Comparison of ENCODE assay signal across 16 cellular contexts in genomic region chr12:9387450-9387849, GRCh38.
"Had no signal": no experiment of that assay in that cellular context is flagged by ENCODE, and none has a peak within 500 bp of the region (broad histone marks: within the 10 kb centered on the region; RNA-seq: fewer than 3 reads in every experiment).

No MANE protein-coding gene starts in this region.

- H3K27ac ChIP-seq: brain microvascular endothelial cell, foreskin keratinocyte, right atrium auricular region, tibial nerve, uterus had no signal

- H3K9me3 Mint-ChIP-seq: activated CD4-positive, alpha-beta T cell treated with anti-CD3 and anti-CD28 coated beads, Interleukin-2, amount 10 ng/mL, durations not matched to agents 7 days and 5 days; central memory CD8-positive, alpha-beta T cell had no signal

- H3K4me1 ChIP-seq: foreskin keratinocyte, right atrium auricular region, tibial nerve, uterus had no signal

- H3K9me3 ChIP-seq: right atrium auricular region, tibial nerve, uterus had no signal

- H3K27me3 ChIP-seq: brain microvascular endothelial cell, right atrium auricular region, tibial nerve, uterus had no signal

- H3K4me3 Mint-ChIP-seq: activated CD4-positive, alpha-beta T cell treated with anti-CD3 and anti-CD28 coated beads, Interleukin-2, amount 10 ng/mL, durations not matched to agents 7 days and 5 days; central memory CD8-positive, alpha-beta T cell had no signal

- ATAC-seq: foreskin keratinocyte had no signal

- DNase-seq: activated CD4-positive, alpha-beta T cell treated with anti-CD3 and anti-CD28 coated beads, Interleukin-2, amount 10 ng/mL, durations not matched to agents 7 days and 5 days; activated CD4-positive, CD25-positive, alpha-beta regulatory T cell; activated effector memory CD4-positive, alpha-beta T cell treated with Interleukin-2 at 50 U/mL for 16 hours; brain microvascular endothelial cell; cortex of kidney; effector CD8-positive, alpha-beta T cell; foreskin keratinocyte; glutamatergic neuron; kidney glomerular epithelial cell; stimulated activated CD4-positive, alpha-beta T cell treated with anti-CD3 and anti-CD28 coated beads, Interleukin-2, amount 100 ng/mL, for 48 hours; stimulated activated naive CD4-positive, alpha-beta T cell; uterus had no signal

- H3K36me3 ChIP-seq: brain microvascular endothelial cell, right atrium auricular region, tibial nerve, uterus had no signal

- H3K27ac Mint-ChIP-seq: activated CD4-positive, alpha-beta T cell treated with anti-CD3 and anti-CD28 coated beads, Interleukin-2, amount 10 ng/mL, durations not matched to agents 7 days and 5 days had no signal

- H3K27me3 Mint-ChIP-seq: activated CD4-positive, alpha-beta T cell treated with anti-CD3 and anti-CD28 coated beads, Interleukin-2, amount 10 ng/mL, durations not matched to agents 7 days and 5 days; central memory CD8-positive, alpha-beta T cell; progenitor cell of endocrine pancreas had no signal

- H3K4me3 ChIP-seq: right atrium auricular region, tibial nerve, uterus had no signal
